Comparison of ENCODE assay signal across 16 cellular contexts in genomic region chr9:110076894-110077725, GRCh38.
DNase-seq lines count a peak whose midpoint lies in the region; ATAC-seq and TF ChIP-seq lines count a peak whose summit lies in the region.
"Had no signal": no experiment of that assay in that cellular context is flagged by ENCODE, and none has a peak within 500 bp of the region (broad histone marks: within the 10 kb centered on the region; RNA-seq: fewer than 3 reads in every experiment).

No MANE protein-coding gene starts in this region.

- CTCF ChIA-PET in mammary epithelial cell (lab: Charles Lee; ENCODE audit: low non-redundant PET), result no interaction called here

- WGBS in mammary epithelial cell (ENCODE audit: low coverage, missing lambda C conversion rate), result 88% methylated on average over 13 of the region's 13 CpGs
- 60% methylated on average over 11 of the region's 13 CpGs for WGBS in mesenchymal stem cell

- no peaks in the 10 kb centered on the region for H3K9me3 ChIP-seq in mammary epithelial cell (replicated peaks; ENCODE audit: insufficient read depth, low read length)
- H3K9me3 ChIP-seq in mesenchymal stem cell (ENCODE audit: control insufficient read depth, low read length), result no peaks in the 10 kb centered on the region
- H3K9me3 ChIP-seq: Caco-2 had no signal

- no peak overlapping the region for H3K4ac ChIP-seq in mesenchymal stem cell (ENCODE audit: low read depth in 1 of 2, low read length in 2 of 2)

- H2BK12ac ChIP-seq in mesenchymal stem cell (ENCODE audit: low read length in 2 of 2), result no peak overlapping the region

- no peak overlapping the region for H4K91ac ChIP-seq in mesenchymal stem cell (ENCODE audit: low read length)

- no peaks in the 10 kb centered on the region for H3K36me3 ChIP-seq in mammary epithelial cell (ENCODE audit: insufficient read depth, low read length)
- H3K36me3 ChIP-seq in mesenchymal stem cell (ENCODE audit: control insufficient read depth in 1 of 2, insufficient read depth in 2 of 2, low read depth in 1 of 2, low read length in 2 of 2), result peaks cover 0 to 29% of the 10 kb centered on the region in 2 experiments

- intact Hi-C loops in mammary epithelial cell (cut with micrococcal nuclease), result no loop called here

- peaks cover 6% of the 10 kb centered on the region for H3K27me3 Mint-ChIP-seq in progenitor cell of endocrine pancreas
- H3K27me3 Mint-ChIP-seq: stimulated activated naive CD8-positive, alpha-beta T cell treated with anti-CD3 and anti-CD28 coated beads, Interleukin-15, amount 100 ng/mL, for 72 hours had no signal

- no peak overlapping the region for H3K27ac Mint-ChIP-seq in progenitor cell of endocrine pancreas
- H3K27ac Mint-ChIP-seq: activated CD8-positive, alpha-beta T cell treated with anti-CD3 and anti-CD28 coated beads, Interleukin-2, amount 10 ng/mL, durations not matched to agents 7 days and 5 days; stimulated activated naive CD8-positive, alpha-beta T cell treated with anti-CD3 and anti-CD28 coated beads, Interleukin-15, amount 100 ng/mL, for 72 hours; T-helper 1 cell treated with Interleukin-12 subunit alpha and Interleukin-12 subunit beta and Interleukin-4 antibody, amounts not matched to agents 30 μg/mL and 1 μg/mL, for 36 hours had no signal

- H3K27ac ChIP-seq in mammary epithelial cell (ENCODE audit: insufficient read depth, low read depth, low read length) (no peak overlapping the region), mesenchymal stem cell (ENCODE audit: low read length, poor library complexity, severe bottlenecking) (peak overlapping the region; percentile 62)

- H3K36me3 Mint-ChIP-seq in progenitor cell of endocrine pancreas (ENCODE audit: insufficient read depth), result no peaks in the 10 kb centered on the region

- peaks cover 13% of the 10 kb centered on the region for H3K4me1 ChIP-seq in mammary epithelial cell (ENCODE audit: insufficient read depth, low read length)
- peaks cover 7% of the 10 kb centered on the region for H3K4me1 ChIP-seq in mesenchymal stem cell (ENCODE audit: control insufficient read depth, insufficient read depth, low read depth, low read length)

- H3K14ac ChIP-seq in mesenchymal stem cell (ENCODE audit: low read length in 2 of 2), result no peak overlapping the region

- H4K20me1 ChIP-seq in mammary epithelial cell (ENCODE audit: insufficient read depth, low read length), result peaks cover 5% of the 10 kb centered on the region

- H3K4me3 ChIP-seq in mammary epithelial cell (replicated peaks in 1 of 3; ENCODE audit: insufficient read depth in 1 of 3, low read depth in 2 of 3, low read length in 3 of 3) (no peak overlapping the region), mesenchymal stem cell (ENCODE audit: insufficient read depth in 1 of 2, low read depth in 1 of 2, low read length in 2 of 2) (no peak overlapping the region)

- H3K4me3 Mint-ChIP-seq in progenitor cell of endocrine pancreas (ENCODE audit: low read depth), result no peak overlapping the region
- H3K4me3 Mint-ChIP-seq: activated CD8-positive, alpha-beta T cell treated with anti-CD3 and anti-CD28 coated beads, Interleukin-2, amount 10 ng/mL, durations not matched to agents 7 days and 5 days; stimulated activated naive CD8-positive, alpha-beta T cell treated with anti-CD3 and anti-CD28 coated beads, Interleukin-15, amount 100 ng/mL, for 72 hours; T-helper 1 cell treated with Interleukin-12 subunit alpha and Interleukin-12 subunit beta and Interleukin-4 antibody, amounts not matched to agents 30 μg/mL and 1 μg/mL, for 36 hours had no signal

- no peak for ATAC-seq in HG03442 (IDR thresholded peaks at IDR 0.05; ENCODE audit: unreplicated experiment)
- ATAC-seq: activated CD8-positive, alpha-beta T cell treated with anti-CD3 and anti-CD28 coated beads, Interleukin-2, amount 10 ng/mL, durations not matched to agents 7 days and 5 days; stimulated activated naive CD8-positive, alpha-beta T cell treated with anti-CD3 and anti-CD28 coated beads, Interleukin-15, amount 100 ng/mL, for 72 hours had no signal

- H3K9me3 Mint-ChIP-seq in progenitor cell of endocrine pancreas (ENCODE audit: low read depth), result no peaks in the 10 kb centered on the region
- H3K9me3 Mint-ChIP-seq: stimulated activated naive CD8-positive, alpha-beta T cell treated with anti-CD3 and anti-CD28 coated beads, Interleukin-15, amount 100 ng/mL, for 72 hours; T-helper 1 cell treated with Interleukin-12 subunit alpha and Interleukin-12 subunit beta and Interleukin-4 antibody, amounts not matched to agents 30 μg/mL and 1 μg/mL, for 36 hours had no signal

- peaks cover 97% of the 10 kb centered on the region for H3K79me2 ChIP-seq in mammary epithelial cell (ENCODE audit: insufficient read depth, low read length)

- H3K9ac ChIP-seq in mammary epithelial cell (ENCODE audit: insufficient read depth, low read length) (no peak overlapping the region), mesenchymal stem cell (ENCODE audit: low read length) (peak overlapping the region; percentile 1)

- no peak overlapping the region for H2AK5ac ChIP-seq in mesenchymal stem cell (ENCODE audit: low read length, severe bottlenecking)

- H3K27me3 ChIP-seq in mammary epithelial cell (ENCODE audit: insufficient read depth, low read length) (no peaks in the 10 kb centered on the region), mesenchymal stem cell (ENCODE audit: control insufficient read depth in 1 of 2, insufficient read depth in 1 of 2, low read length in 2 of 2) (no peaks in the 10 kb centered on the region)

- TF ChIP-seq CTCF in mammary epithelial cell (conservative IDR thresholded peaks at IDR 0.05 in 1 of 2, IDR thresholded peaks at IDR 0.05 in 1 of 2; ENCODE audit: extremely low read depth in 1 of 2, insufficient read depth in 1 of 2, low read depth in 1 of 2, low read length in 2 of 2) (no peak), progenitor cell of endocrine pancreas (IDR thresholded peaks at IDR 0.05; ENCODE audit: unreplicated experiment) (no peak)

- H2AFZ ChIP-seq in mammary epithelial cell (ENCODE audit: low read depth, low read length) (no peak overlapping the region), mesenchymal stem cell (ENCODE audit: low read depth, low read length) (no peak overlapping the region)

- no peak overlapping the region for H2BK120ac ChIP-seq in mesenchymal stem cell (ENCODE audit: low read depth, low read length)

- peak overlapping the region in 1 of 2 experiments; percentile 39 for H3K18ac ChIP-seq in mesenchymal stem cell (ENCODE audit: low read depth in 1 of 2, low read length in 2 of 2)

- BruUV-seq in mammary epithelial cell (replicated peaks; lab: Mats Ljungman, UMichigan), result no TSS peak

- peaks cover 23% of the 10 kb centered on the region for H3K4me1 Mint-ChIP-seq in progenitor cell of endocrine pancreas (ENCODE audit: low read depth)
- H3K4me1 Mint-ChIP-seq: stimulated activated naive CD8-positive, alpha-beta T cell treated with anti-CD3 and anti-CD28 coated beads, Interleukin-15, amount 100 ng/mL, for 72 hours had no signal

- no peak overlapping the region for H3K4me2 ChIP-seq in mammary epithelial cell (ENCODE audit: insufficient read depth, low read depth, low read length)
- H3K4me2 ChIP-seq in mesenchymal stem cell (ENCODE audit: low read length, poor library complexity, severe bottlenecking), result no peak overlapping the region

- DNase-seq in ELR (ENCODE audit: low read depth) (peak; percentile 88), NCI-H226 (peak; percentile 75), mammary epithelial cell (peak; percentile 47), mesenchymal stem cell (peak; percentile 74), NCI-H128 (lab: John Stamatoyannopoulos, UW; ENCODE audit: unreplicated experiment) (no peak), DMS53 (lab: John Stamatoyannopoulos, UW) (no peak), progenitor cell of endocrine pancreas (ENCODE audit: low spot score, unreplicated experiment) (no peak)
- DNase-seq: activated CD8-positive, alpha-beta T cell treated with anti-CD3 and anti-CD28 coated beads, Interleukin-2, amount 10 ng/mL, durations not matched to agents 7 days and 5 days; activated naive CD4-positive, alpha-beta T cell treated with anti-CD3 and anti-CD28 coated beads, Interleukin-2, amount 50 U/mL, for 16 hours; Caco-2; hippocampal formation; NCI-H2029 treated with DMSO at 0.1 percent for 48 hours; stimulated activated CD4-positive, alpha-beta T cell treated with anti-CD3 and anti-CD28 coated beads, Interleukin-4, amount 100 ng/mL, for 1 hour; stimulated activated naive CD8-positive, alpha-beta T cell treated with anti-CD3 and anti-CD28 coated beads, Interleukin-15, amount 100 ng/mL, for 72 hours had no signal

- H3K79me1 ChIP-seq in mesenchymal stem cell (replicated peaks; ENCODE audit: low read length, poor library complexity, severe bottlenecking), result no peaks in the 10 kb centered on the region

- no peak overlapping the region for H2BK15ac ChIP-seq in mesenchymal stem cell (ENCODE audit: low read depth, poor library complexity, severe bottlenecking)

- peak overlapping the region; percentile 49 for H4K8ac ChIP-seq in mesenchymal stem cell (ENCODE audit: low read length)

- no peak overlapping the region for H2BK5ac ChIP-seq in mesenchymal stem cell (ENCODE audit: low read depth, low read length, poor library complexity, severe bottlenecking)

- no peak overlapping the region for H3K23ac ChIP-seq in mesenchymal stem cell (ENCODE audit: low read length in 2 of 2)

- dilution Hi-C loops in mammary epithelial cell (cut with HindIII; ENCODE audit: low sequenced_read_pairs), result no loop called here

- in situ Hi-C loops in mammary epithelial cell (cut with MboI; ENCODE audit: low sequenced_read_pairs in 2 of 2), result no loop called here

Comparison
In these comparisons a context has a peak if more than half of its experiments do, and no peak if none do; other contexts are left out.
1. DNase-seq: peak in ELR (single experiment), NCI-H226 (single experiment), mammary epithelial cell (single experiment) and mesenchymal stem cell (single experiment); none in NCI-H128 (single experiment), DMS53 (single experiment) and progenitor cell of endocrine pancreas (single experiment).